In genomic region chr11:104870910-104871309, GRCh38 we compare ENCODE assay signal across 30 cellular contexts. TPM values are rescaled to one million over a fixed set of nuclear protein-coding genes. Genes with fewer than 3 reads are reported as not detected.
DNase-seq lines count a peak whose midpoint lies in the region; ATAC-seq and TF ChIP-seq lines count a peak whose summit lies in the region.
"Had no signal": no experiment of that assay in that cellular context is flagged by ENCODE, and none has a peak within 500 bp of the region (broad histone marks: within the 10 kb centered on the region; RNA-seq: fewer than 3 reads in every experiment).

No MANE protein-coding gene starts in this region.

- ATAC-seq in GM21619 (IDR thresholded peaks at IDR 0.05; ENCODE audit: unreplicated experiment) = no peak
- ATAC-seq in GM21447 (IDR thresholded peaks at IDR 0.05; ENCODE audit: unreplicated experiment) = no peak
- ATAC-seq: activated T-cell treated with anti-CD3 and anti-CD28 coated beads, Interleukin-2, amount 50 U/mL, for 4 hours; left lung; sciatic nerve; stimulated activated memory B cell treated with anti-CD40 and anti-IgM and Interleukin-4, amounts not matched to agents 10 μg/mL and 1 μg/mL and 100 μg/mL, for 72 hours had no signal

- POLR2A ChIA-PET in activated CD4-positive, alpha-beta memory T cell treated with anti-CD3 and anti-CD28 coated beads, Interleukin-2, amount 10 ng/mL, durations not matched to agents 7 days and 5 days (lab: Charles Lee) = interaction anchor here (0.9 kb wide), 1 partner anchor 45 kb away, joined by 3 read pairs; no protein-coding TSS in a partner anchor

- no peak for TF ChIP-seq CTCF in fibroblast of pulmonary artery (IDR thresholded peaks at IDR 0.05; ENCODE audit: low read length, missing control alignments)

- DNase-seq in LHCN-M2 (ENCODE audit: low read depth) (peak; percentile 21), amniotic epithelial cell (ENCODE audit: low read depth) (peak; percentile 68), fibroblast of pulmonary artery (ENCODE audit: low read depth) (peak; percentile 27)
- no peak for DNase-seq in stimulated activated CD4-positive, alpha-beta T cell treated with anti-CD3 and anti-CD28 coated beads, Interleukin-4, amount 100 ng/mL, for 1 hour
- no peak for DNase-seq in activated CD4-positive, alpha-beta memory T cell treated with anti-CD3 and anti-CD28 coated beads, Interleukin-2, amount 10 ng/mL, durations not matched to agents 7 days and 5 days
- DNase-seq: activated CD4-positive, alpha-beta T cell treated with anti-CD3 and anti-CD28 coated beads for 48 hours; activated gamma-delta T cell treated with Interleukin-2 at 50 U/mL for 16 hours; activated T-cell treated with anti-CD3 and anti-CD28 coated beads, Interleukin-2, amount 50 U/mL, for 4 hours; CD4-positive, CD25-positive, alpha-beta regulatory T cell; effector memory CD4-positive, alpha-beta T cell; EL; erythroblast; H7; hippocampal formation; immature natural killer cell; left lung; mesendoderm; MG63; NCI-H1417 treated with DMSO at 0.1 percent for 48 hours; stimulated activated CD4-positive, alpha-beta T cell treated with anti-CD3 and anti-CD28 coated beads, Interleukin-4, amount 100 ng/mL, for 4 hours had no signal

- H3K4me3 Mint-ChIP-seq in activated CD4-positive, alpha-beta memory T cell treated with anti-CD3 and anti-CD28 coated beads, Interleukin-2, amount 10 ng/mL, durations not matched to agents 7 days and 5 days = no peak overlapping the region
- H3K4me3 Mint-ChIP-seq: activated T-cell treated with anti-CD3 and anti-CD28 coated beads, Interleukin-2, amount 50 U/mL, for 4 hours; CD4-positive, CD25-positive, alpha-beta regulatory T cell; immature natural killer cell; stimulated activated memory B cell treated with anti-CD40 and anti-IgM and Interleukin-4, amounts not matched to agents 10 μg/mL and 1 μg/mL and 100 μg/mL, for 72 hours; T-helper 2 cell treated with Interferon-gamma antibody and Interleukin-4, amounts not matched to agents 5 μg/mL and 100 μg/mL, for 36 hours had no signal

- peaks cover 15% of the 10 kb centered on the region for H3K9me3 Mint-ChIP-seq in activated CD4-positive, alpha-beta memory T cell treated with anti-CD3 and anti-CD28 coated beads, Interleukin-2, amount 10 ng/mL, durations not matched to agents 7 days and 5 days
- H3K9me3 Mint-ChIP-seq: activated T-cell treated with anti-CD3 and anti-CD28 coated beads, Interleukin-2, amount 50 U/mL, for 4 hours; stimulated activated memory B cell treated with anti-CD40 and anti-IgM and Interleukin-4, amounts not matched to agents 10 μg/mL and 1 μg/mL and 100 μg/mL, for 72 hours had no signal

- H3K27ac Mint-ChIP-seq in activated CD4-positive, alpha-beta memory T cell treated with anti-CD3 and anti-CD28 coated beads, Interleukin-2, amount 10 ng/mL, durations not matched to agents 7 days and 5 days = no peak overlapping the region
- H3K27ac Mint-ChIP-seq: CD4-positive, CD25-positive, alpha-beta regulatory T cell; immature natural killer cell; progenitor cell of endocrine pancreas; stimulated activated memory B cell treated with anti-CD40 and anti-IgM and Interleukin-4, amounts not matched to agents 10 μg/mL and 1 μg/mL and 100 μg/mL, for 72 hours; T-helper 2 cell treated with Interferon-gamma antibody and Interleukin-4, amounts not matched to agents 5 μg/mL and 100 μg/mL, for 36 hours had no signal

- no peaks in the 10 kb centered on the region for H3K27me3 Mint-ChIP-seq in activated CD4-positive, alpha-beta memory T cell treated with anti-CD3 and anti-CD28 coated beads, Interleukin-2, amount 10 ng/mL, durations not matched to agents 7 days and 5 days
- H3K27me3 Mint-ChIP-seq: CD4-positive, CD25-positive, alpha-beta regulatory T cell; progenitor cell of endocrine pancreas; stimulated activated memory B cell treated with anti-CD40 and anti-IgM and Interleukin-4, amounts not matched to agents 10 μg/mL and 1 μg/mL and 100 μg/mL, for 72 hours had no signal

- peaks cover 7% of the 10 kb centered on the region for H3K4me1 Mint-ChIP-seq in activated CD4-positive, alpha-beta memory T cell treated with anti-CD3 and anti-CD28 coated beads, Interleukin-2, amount 10 ng/mL, durations not matched to agents 7 days and 5 days

- CTCF ChIA-PET in activated CD4-positive, alpha-beta memory T cell treated with anti-CD3 and anti-CD28 coated beads, Interleukin-2, amount 10 ng/mL, durations not matched to agents 7 days and 5 days (lab: Charles Lee) = no interaction called here

- no peak overlapping the region for H3K4me3 ChIP-seq in fibroblast of pulmonary artery (replicated peaks; ENCODE audit: low read depth, low read length)
- H3K4me3 ChIP-seq: left lung, MG63 had no signal

- H3K36me3 Mint-ChIP-seq in activated CD4-positive, alpha-beta memory T cell treated with anti-CD3 and anti-CD28 coated beads, Interleukin-2, amount 10 ng/mL, durations not matched to agents 7 days and 5 days (ENCODE audit: low read depth) = peaks cover 12% of the 10 kb centered on the region
- H3K36me3 Mint-ChIP-seq: immature natural killer cell; stimulated activated memory B cell treated with anti-CD40 and anti-IgM and Interleukin-4, amounts not matched to agents 10 μg/mL and 1 μg/mL and 100 μg/mL, for 72 hours had no signal

RNA-seq across cellular contexts. Expression of gene CASP12, which starts 27.4 kb away (rescaled TPM):
- 0.13 TPM in 1 of 2 replicates, not detected in the other for total RNA-seq in LHCN-M2 (2014; rRNA removed)
- polyA plus RNA-seq in LHCN-M2 (2012) = not detected
- total RNA-seq in activated CD4-positive, alpha-beta memory T cell treated with anti-CD3 and anti-CD28 coated beads, Interleukin-2, amount 10 ng/mL, durations not matched to agents 7 days and 5 days = under 1 TPM; 0.50 to 0.83 TPM
- total RNA-seq: bronchial epithelial cell, H7, HT-29, OCI-LY7, progenitor cell of endocrine pancreas, temporal lobe had no signal
- polyA plus RNA-seq: immature natural killer cell had no signal

Comparison
In these comparisons a context has a peak if more than half of its experiments do, and no peak if none do; other contexts are left out.
1. DNase-seq: peak in LHCN-M2 (single experiment), amniotic epithelial cell (single experiment) and fibroblast of pulmonary artery (single experiment); none in stimulated activated CD4-positive, alpha-beta T cell treated with anti-CD3 and anti-CD28 coated beads, Interleukin-4, amount 100 ng/mL, for 1 hour (single experiment) and activated CD4-positive, alpha-beta memory T cell treated with anti-CD3 and anti-CD28 coated beads, Interleukin-2, amount 10 ng/mL, durations not matched to agents 7 days and 5 days (single experiment).